In the genomic region with DNA sequence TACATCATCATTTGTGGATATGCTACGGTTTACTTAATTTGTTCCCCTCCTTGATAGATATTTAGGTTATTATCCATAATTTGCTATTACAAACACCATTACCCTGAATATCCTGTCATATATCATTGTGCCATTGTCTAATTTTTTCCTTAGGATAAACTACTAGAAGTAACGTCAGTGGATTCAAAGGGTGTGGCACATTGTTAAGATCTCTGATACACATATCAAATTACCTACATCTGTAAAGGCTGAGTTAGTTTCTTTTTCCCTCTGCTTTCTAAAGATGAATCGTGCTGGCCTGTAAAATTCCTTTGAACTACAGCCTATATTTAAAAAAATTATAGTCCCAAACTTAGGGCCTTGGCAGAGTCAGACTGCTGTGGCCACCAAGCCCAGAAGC, we compare ENCODE assay signal across 19 cellular contexts. TPM values are rescaled to one million over a fixed set of nuclear protein-coding genes. Genes with fewer than 3 reads are reported as not detected.
DNase-seq lines count a peak whose midpoint lies in the region; ATAC-seq and TF ChIP-seq lines count a peak whose summit lies in the region.
"Had no signal": no experiment of that assay in that cellular context is flagged by ENCODE, and none has a peak within 500 bp of the region (broad histone marks: within the 10 kb centered on the region; RNA-seq: fewer than 3 reads in every experiment).

No MANE protein-coding gene starts in this region.

- no peak overlapping the region for H2AFZ ChIP-seq in PC-9
- H2AFZ ChIP-seq in fibroblast of lung (ENCODE audit: low read length), result no peak overlapping the region
- H2AFZ ChIP-seq: GM23248 had no signal

- H3F3A ChIP-seq in PC-9 (ENCODE audit: insufficient read depth, low read depth), result no peaks in the 10 kb centered on the region

- H3K79me2 ChIP-seq in PC-9 (ENCODE audit: low read depth) (no peaks in the 10 kb centered on the region), fibroblast of lung (ENCODE audit: control insufficient read depth, insufficient read depth, low read length) (no peaks in the 10 kb centered on the region)

- no peaks in the 10 kb centered on the region for H3K4me1 ChIP-seq in right atrium auricular region
- peaks cover 2% of the 10 kb centered on the region for H3K4me1 ChIP-seq in right cardiac atrium (ENCODE audit: control insufficient read depth, insufficient read depth, low read length)
- H3K4me1 ChIP-seq in PC-9 (replicated peaks; ENCODE audit: insufficient read depth), result 0 out of 2 replicates have a peak, but pooled peaks cover 7% of the 10 kb centered on the region
- H3K4me1 ChIP-seq in fibroblast of lung (ENCODE audit: control insufficient read depth, extremely low read depth, insufficient read depth, low read length), result peaks cover 4% of the 10 kb centered on the region
- no peaks in the 10 kb centered on the region for H3K4me1 ChIP-seq in colonic mucosa
- H3K4me1 ChIP-seq: Caco-2, Peyer's patch, testis had no signal

- intact Hi-C loops in right cardiac atrium (cut with DNase I), result loop anchor here in 3 of 4 donors (5.0 kb wide), 2 partner anchors 98 to 103 kb away; no protein-coding TSS in a partner anchor
- intact Hi-C loops in PC-9 (cut with micrococcal nuclease; ENCODE audit: unreplicated experiment), result loop anchor here (5.0 kb wide), 1 partner anchor 53 kb away; a partner anchor contains a TSS
- intact Hi-C loops in colonic mucosa (cut with DNase I), result loop anchor here (5.0 kb wide), 1 partner anchor 98 kb away; no protein-coding TSS in a partner anchor

- no peaks in the 10 kb centered on the region for H3K27me3 Mint-ChIP-seq in type B pancreatic cell
- H3K27me3 Mint-ChIP-seq: T-cell had no signal

- H3K27me3 ChIP-seq in right atrium auricular region (no peaks in the 10 kb centered on the region), right cardiac atrium (ENCODE audit: control insufficient read depth, insufficient read depth) (no peaks in the 10 kb centered on the region), PC-9 (ENCODE audit: insufficient read depth, low read depth) (no peaks in the 10 kb centered on the region), fibroblast of lung (ENCODE audit: control insufficient read depth, insufficient read depth, low read length) (no peaks in the 10 kb centered on the region), colonic mucosa (no peaks in the 10 kb centered on the region)
- H3K27me3 ChIP-seq: Peyer's patch, testis had no signal

- H4K20me1 ChIP-seq in PC-9 (ENCODE audit: insufficient read depth), result no peaks in the 10 kb centered on the region
- no peaks in the 10 kb centered on the region for H4K20me1 ChIP-seq in fibroblast of lung (ENCODE audit: control insufficient read depth, extremely low read depth, insufficient read depth, low read length)

- 64% methylated on average over 3 of the region's 3 CpGs for WGBS in right cardiac atrium

- peaks cover 5% of the 10 kb centered on the region for H3K4me1 Mint-ChIP-seq in type B pancreatic cell (ENCODE audit: unreplicated experiment)
- H3K4me1 Mint-ChIP-seq: T-cell had no signal

- H3K27ac Mint-ChIP-seq in type B pancreatic cell, result peak overlapping the region; percentile 80
- H3K27ac Mint-ChIP-seq: activated T-helper 1 cell treated with anti-CD3 and anti-CD28 coated beads, Interleukin-12 subunit alpha, Interleukin-12 subunit beta, Interleukin-2, Interleukin-4 antibody, amounts not matched to agents 30 ng/mL and 10 ng/mL and 1 ng/mL, durations not matched to agents 14 hours and 24 hours and 36 hours; T-cell had no signal

- no peaks in the 10 kb centered on the region for H3K9me3 ChIP-seq in right atrium auricular region
- no peaks in the 10 kb centered on the region for H3K9me3 ChIP-seq in right cardiac atrium (ENCODE audit: control insufficient read depth, low read length)
- no peaks in the 10 kb centered on the region for H3K9me3 ChIP-seq in PC-9 (ENCODE audit: insufficient read depth, low read depth)
- no peaks in the 10 kb centered on the region for H3K9me3 ChIP-seq in fibroblast of lung (ENCODE audit: control insufficient read depth, insufficient read depth, low read depth, low read length)
- no peaks in the 10 kb centered on the region for H3K9me3 ChIP-seq in colonic mucosa
- H3K9me3 ChIP-seq: Caco-2, Peyer's patch, testis had no signal

- no peak overlapping the region for H3K4me3 ChIP-seq in right atrium auricular region
- H3K4me3 ChIP-seq in right cardiac atrium (ENCODE audit: low read length), result no peak overlapping the region
- no peak overlapping the region for H3K4me3 ChIP-seq in PC-9
- no peak overlapping the region for H3K4me3 ChIP-seq in fibroblast of lung (replicated peaks in 1 of 4; ENCODE audit: control extremely low read depth in 1 of 4, insufficient read depth in 1 of 4, low read depth in 3 of 4, low read length in 4 of 4)
- H3K4me3 ChIP-seq in colonic mucosa, result no peak overlapping the region
- H3K4me3 ChIP-seq: GM23248, Peyer's patch, testis had no signal

- TF ChIP-seq CTCF in right atrium auricular region (IDR thresholded peaks at IDR 0.05) (no peak), PC-9 (conservative IDR thresholded peaks at IDR 0.05) (no peak), fibroblast of lung (conservative IDR thresholded peaks at IDR 0.05 in 1 of 2, IDR thresholded peaks at IDR 0.05 in 1 of 2; ENCODE audit: low read depth in 1 of 2, low read length in 2 of 2) (no peak), type B pancreatic cell (conservative IDR thresholded peaks at IDR 0.05) (no peak), colonic mucosa (IDR thresholded peaks at IDR 0.05) (no peak)

- H3K4me2 ChIP-seq in PC-9 (no peak overlapping the region), fibroblast of lung (ENCODE audit: extremely low read depth, insufficient read depth, low read length) (peak overlapping the region; percentile 5)
- H3K4me2 ChIP-seq: KMS-11 had no signal

- ATAC-seq in right cardiac atrium (no peak), GM19035 (IDR thresholded peaks at IDR 0.05; ENCODE audit: unreplicated experiment) (no peak)
- ATAC-seq: sciatic nerve, T-cell had no signal

- H3K4me3 Mint-ChIP-seq in type B pancreatic cell, result no peak overlapping the region
- H3K4me3 Mint-ChIP-seq: activated T-helper 1 cell treated with anti-CD3 and anti-CD28 coated beads, Interleukin-12 subunit alpha, Interleukin-12 subunit beta, Interleukin-2, Interleukin-4 antibody, amounts not matched to agents 30 ng/mL and 10 ng/mL and 1 ng/mL, durations not matched to agents 14 hours and 24 hours and 36 hours; T-cell had no signal

- POLR2A ChIA-PET in PC-9 (lab: Charles Lee; ENCODE audit: unreplicated experiment), result no interaction called here

- H3K36me3 ChIP-seq in right atrium auricular region, result peaks cover 3% of the 10 kb centered on the region
- H3K36me3 ChIP-seq in PC-9 (ENCODE audit: low read depth), result no peaks in the 10 kb centered on the region
- H3K36me3 ChIP-seq in fibroblast of lung (ENCODE audit: control insufficient read depth, insufficient read depth, low read length), result no peaks in the 10 kb centered on the region
- H3K36me3 ChIP-seq in colonic mucosa, result no peaks in the 10 kb centered on the region
- H3K36me3 ChIP-seq: Peyer's patch had no signal

- H3K27ac ChIP-seq in right atrium auricular region (no peak overlapping the region), right cardiac atrium (ENCODE audit: low read length) (no peak overlapping the region), PC-9 (no peak overlapping the region), fibroblast of lung (ENCODE audit: insufficient read depth, low read length) (no peak overlapping the region), colonic mucosa (no peak overlapping the region)
- H3K27ac ChIP-seq: GM23248, KMS-11, Peyer's patch, testis, WERI-Rb-1 had no signal

- peaks cover 3% of the 10 kb centered on the region for H3K9me3 Mint-ChIP-seq in type B pancreatic cell

- peaks cover 16% of the 10 kb centered on the region for H3K36me3 Mint-ChIP-seq in type B pancreatic cell

- CTCF ChIA-PET in PC-9 (lab: Charles Lee), result no interaction called here

- DNase-seq in right atrium auricular region (ENCODE audit: low spot score) (peak; percentile 16), right cardiac atrium (no peak), PC-9 (peak; percentile 6 to 45), fibroblast of lung (ENCODE audit: low read depth in 2 of 2) (peak; percentile 57), type B pancreatic cell (ENCODE audit: extremely low spot score, unreplicated experiment) (no peak), colonic mucosa (no peak), GM19238 (ENCODE audit: insufficient read length, low spot score) (no peak)
- DNase-seq: Caco-2, GF-D8, GM23248, NCI-H1436, Peyer's patch, T-cell, testis, WERI-Rb-1 had no signal

- H3K9ac ChIP-seq in fibroblast of lung (ENCODE audit: insufficient read depth, low read length) (no peak overlapping the region), colonic mucosa (ENCODE audit: low read depth in 2 of 2, low read length in 2 of 2) (no peak overlapping the region)
- H3K9ac ChIP-seq: GM23248, KMS-11 had no signal

- no peaks in the 10 kb centered on the region for H3K9me2 ChIP-seq in PC-9 (ENCODE audit: insufficient read depth)

- BruUV-seq in PC-9 (replicated peaks; lab: Mats Ljungman, UMichigan), result no TSS peak

RNA-seq across cellular contexts. Expression of a gene that starts 53.9 kb away (rescaled TPM):
- 10 to 100 TPM; 34.2 to 46.8 TPM for total RNA-seq in right atrium auricular region
- total RNA-seq in right cardiac atrium, result 10 to 100 TPM; 45.9 to 57.9 (median 50.0) TPM
- polyA plus RNA-seq in right cardiac atrium, result 16.8 TPM
- 18.1 and 22.1 TPM in 2 replicates for total RNA-seq in PC-9 (2021)
- 76.5 and 88.2 TPM in 2 replicates for total RNA-seq in fibroblast of lung
- polyA plus RNA-seq in fibroblast of lung, result 33.2 and 42.0 TPM in 2 replicates
- polyA plus RNA-seq in fibroblast of lung (2012), result 24.1 and 26.5 TPM in 2 replicates
- 10.5 and 20.8 TPM in 2 replicates for polyA minus RNA-seq in fibroblast of lung (ENCODE audit: low replicate concordance)
- total RNA-seq in type B pancreatic cell (ENCODE audit: low replicate concordance), result 34.1 and 39.3 TPM in 2 replicates
- 10 to 100 TPM; 23.6 to 41.1 TPM for total RNA-seq in colonic mucosa

RNA-seq across cellular contexts. Expression of a gene that starts 54.6 kb away (rescaled TPM):
- 10 to 100 TPM in 1 of 2 donors, 1 to 10 TPM in 1; 3.3 to 17.3 TPM for total RNA-seq in right atrium auricular region
- total RNA-seq in right cardiac atrium, result 10 to 100 TPM in 1 of 4 donors, 1 to 10 TPM in 3; 8.1 to 10.9 (median 9.2) TPM
- 11.5 TPM for polyA plus RNA-seq in right cardiac atrium
- 1.9 and 2.8 TPM in 2 replicates for total RNA-seq in PC-9 (2021)
- total RNA-seq in fibroblast of lung, result 5.4 and 5.6 TPM in 2 replicates
- 6.4 and 7.1 TPM in 2 replicates for polyA plus RNA-seq in fibroblast of lung
- 5.5 and 6.0 TPM in 2 replicates for polyA plus RNA-seq in fibroblast of lung (2012)
- polyA minus RNA-seq in fibroblast of lung (ENCODE audit: low replicate concordance), result 2.4 and 3.3 TPM in 2 replicates
- 10.0 and 11.4 TPM in 2 replicates for total RNA-seq in type B pancreatic cell (ENCODE audit: low replicate concordance)
- total RNA-seq in colonic mucosa, result 1 to 10 TPM; 3.3 to 4.9 TPM

Comparison
In these comparisons a context has a peak if more than half of its experiments do, and no peak if none do; other contexts are left out.
1. DNase-seq: peak in right atrium auricular region (single experiment), PC-9 (2 of 2) and fibroblast of lung (2 of 2); none in right cardiac atrium (0 of 3), type B pancreatic cell (single experiment), colonic mucosa (single experiment) and GM19238 (single experiment).